8 cellular contexts compared by ENCODE assay signal in genomic region chr11:77474509-77475070, GRCh38. TPM values are rescaled to one million over a fixed set of nuclear protein-coding genes. Genes with fewer than 3 reads are reported as not detected.
DNase-seq lines count a peak whose midpoint lies in the region; ATAC-seq, FAIRE-seq and TF ChIP-seq lines count a peak whose summit lies in the region.

No MANE protein-coding gene starts in this region.

- no peaks in the 10 kb centered on the region for H3K79me2 ChIP-seq in OCI-LY1 (ENCODE audit: insufficient read depth, low read length)

- POLR2A ChIA-PET in CD4-positive, alpha-beta T cell (lab: Charles Lee): interaction anchor here (1.6 to 1.7 kb wide), 2 partner anchors 9 to 63 kb away, joined by 6 to 8 read pairs; no protein-coding TSS in a partner anchor

- H3K9me3 ChIP-seq in CD4-positive, alpha-beta T cell (ENCODE audit: control insufficient read depth, low read length): no peaks in the 10 kb centered on the region
- no peaks in the 10 kb centered on the region for H3K9me3 ChIP-seq in OCI-LY1 (ENCODE audit: low read length)

- H3K27me3 Mint-ChIP-seq in CD4-positive, alpha-beta T cell: peaks cover 9% of the 10 kb centered on the region
- peaks cover 7 to 9% of the 10 kb centered on the region in 2 donors for H3K27me3 Mint-ChIP-seq in effector memory CD8-positive, alpha-beta T cell
- peaks cover 29% of the 10 kb centered on the region for H3K27me3 Mint-ChIP-seq in neural crest cell (ENCODE audit: low read depth)

- ATAC-seq in CD4-positive, alpha-beta T cell (ENCODE audit: poor library complexity): peak; percentile 43
- ATAC-seq in effector memory CD8-positive, alpha-beta T cell (replicated peaks): no peak
- ATAC-seq in HG03175 (IDR thresholded peaks at IDR 0.05; ENCODE audit: unreplicated experiment): no peak
- ATAC-seq in HG03280 (IDR thresholded peaks at IDR 0.05; ENCODE audit: unreplicated experiment): no peak

- peak overlapping the region; percentile 32; the same call in 1 of the 2 replicates for H3K9ac ChIP-seq in OCI-LY1 (ENCODE audit: low read length)

- H3K9me2 ChIP-seq in OCI-LY1 (ENCODE audit: low read depth, low read length): no peaks in the 10 kb centered on the region

- H3K36me3 Mint-ChIP-seq in CD4-positive, alpha-beta T cell (ENCODE audit: low read depth): peaks cover 5% of the 10 kb centered on the region
- H3K36me3 Mint-ChIP-seq in effector memory CD8-positive, alpha-beta T cell (ENCODE audit: insufficient read depth): peaks cover 19% of the 10 kb centered on the region
- no peaks in the 10 kb centered on the region for H3K36me3 Mint-ChIP-seq in neural crest cell (ENCODE audit: low read depth)

- peak overlapping the region; percentile 97 for H3K4me3 Mint-ChIP-seq in CD4-positive, alpha-beta T cell
- peak overlapping the region; percentile 83 to 84 for H3K4me3 Mint-ChIP-seq in effector memory CD8-positive, alpha-beta T cell
- peak overlapping the region; percentile 88 for H3K4me3 Mint-ChIP-seq in neural crest cell

- H4K20me1 ChIP-seq in OCI-LY1 (ENCODE audit: insufficient read depth, low read length): no peaks in the 10 kb centered on the region

- H3K4me2 ChIP-seq in OCI-LY1 (ENCODE audit: low read length): peak overlapping the region; percentile 79

- H3K27me3 ChIP-seq in CD4-positive, alpha-beta T cell (ENCODE audit: control insufficient read depth, insufficient read depth, low read length): no peaks in the 10 kb centered on the region
- no peaks in the 10 kb centered on the region for H3K27me3 ChIP-seq in OCI-LY1 (ENCODE audit: insufficient read depth, low read length)

- H3F3A ChIP-seq in OCI-LY1 (ENCODE audit: insufficient read depth, low read length): 0 out of 2 replicates have a peak, but pooled peaks cover 3% of the 10 kb centered on the region

- H3K36me3 ChIP-seq in OCI-LY1 (ENCODE audit: insufficient read depth, low read length): no peaks in the 10 kb centered on the region

- H3K27ac ChIP-seq in CD4-positive, alpha-beta T cell (ENCODE audit: low read depth, low read length): no peak overlapping the region
- H3K27ac ChIP-seq in OCI-LY1 (ENCODE audit: low read depth, low read length, poor library complexity, severe bottlenecking): no peak overlapping the region

- no peak for TF ChIP-seq CTCF in CD4-positive, alpha-beta T cell (IDR thresholded peaks at IDR 0.05)
- no peak for TF ChIP-seq CTCF in OCI-LY1 (IDR thresholded peaks at IDR 0.05; ENCODE audit: low read length)
- TF ChIP-seq CTCF in neural crest cell (conservative IDR thresholded peaks at IDR 0.05): no peak

- H3K4me1 ChIP-seq in OCI-LY1 (ENCODE audit: insufficient read depth, low read length, severe bottlenecking): no peaks in the 10 kb centered on the region

- CTCF ChIA-PET in CD4-positive, alpha-beta T cell (lab: Charles Lee): interaction anchor here (0.8 kb wide), 1 partner anchor 9 kb away, joined by 4 read pairs; no protein-coding TSS in a partner anchor

- intact Hi-C loops in CD4-positive, alpha-beta T cell (cut with DNase I, micrococcal nuclease): loop anchor here (5.0 to 10.0 kb wide), 3 partner anchors 62 to 1100 kb away; partner anchors contain the start of genes CAPN5 (in 1 of the 2) and NARS2 (in 1 of the 2)

- no peaks in the 10 kb centered on the region for H3K9me3 Mint-ChIP-seq in CD4-positive, alpha-beta T cell
- H3K9me3 Mint-ChIP-seq in effector memory CD8-positive, alpha-beta T cell: no peaks in the 10 kb centered on the region
- H3K9me3 Mint-ChIP-seq in neural crest cell: no peaks in the 10 kb centered on the region

- peaks cover 25% of the 10 kb centered on the region for H3K4me1 Mint-ChIP-seq in CD4-positive, alpha-beta T cell (ENCODE audit: low read depth)
- peaks cover 5 to 10% of the 10 kb centered on the region in 2 donors for H3K4me1 Mint-ChIP-seq in effector memory CD8-positive, alpha-beta T cell (ENCODE audit: low read depth in 2 of 2)
- H3K4me1 Mint-ChIP-seq in neural crest cell: peaks cover 39% of the 10 kb centered on the region

- H3K4me3 ChIP-seq in OCI-LY1 (ENCODE audit: low read depth, low read length, poor library complexity, severe bottlenecking): peak overlapping the region; percentile 63

- H2AFZ ChIP-seq in OCI-LY1 (ENCODE audit: low read length): peak overlapping the region; percentile 62; the same call in 1 of the 2 replicates

- no peak for DNase-seq in CD4-positive, alpha-beta T cell
- DNase-seq in effector memory CD8-positive, alpha-beta T cell: no peak
- DNase-seq in neural crest cell (ENCODE audit: low read depth, low spot score) (no peak), GM19238 (ENCODE audit: insufficient read length, low spot score) (no peak), urothelium cell line (ENCODE audit: low spot score) (no peak)

- FAIRE-seq in urothelium cell line (lab: Jason Lieb, UNC): no peak

- H3K27ac Mint-ChIP-seq in CD4-positive, alpha-beta T cell: peak overlapping the region; percentile 96
- peak overlapping the region; percentile 98 to 99 for H3K27ac Mint-ChIP-seq in effector memory CD8-positive, alpha-beta T cell
- H3K27ac Mint-ChIP-seq in neural crest cell (ENCODE audit: unreplicated experiment): peak overlapping the region; percentile 90

RNA-seq across cellular contexts. Expression of gene PAK1, which starts 0.7 kb away (rescaled TPM):
- 10 to 100 TPM in 1 of 2 experiments, 1 to 10 TPM in 1; 6.9 to 12.6 TPM for total RNA-seq in CD4-positive, alpha-beta T cell
- total RNA-seq in neural crest cell: 60.5 and 67.7 TPM in 2 replicates
